8 cellular contexts compared by ENCODE assay signal in genomic region chr15:67839929-67840746, GRCh38. TPM values are rescaled to one million over a fixed set of nuclear protein-coding genes. Genes with fewer than 3 reads are reported as not detected.
DNase-seq lines count a peak whose midpoint lies in the region; FAIRE-seq and TF ChIP-seq lines count a peak whose summit lies in the region.

Gene RNU6-1 (minus strand): TSS chr15:67840045.

- no peaks in the 10 kb centered on the region for H3K9me3 Mint-ChIP-seq in activated naive CD4-positive, alpha-beta T cell treated with anti-CD3 and anti-CD28 coated beads, Interleukin-2, amount 10 ng/mL, durations not matched to agents 7 days and 5 days

- H3K27me3 Mint-ChIP-seq in activated naive CD4-positive, alpha-beta T cell treated with anti-CD3 and anti-CD28 coated beads, Interleukin-2, amount 10 ng/mL, durations not matched to agents 7 days and 5 days: peaks cover 47% of the 10 kb centered on the region

- H3K4me3 ChIP-seq in HFF-Myc (replicated peaks; ENCODE audit: low read depth, low read length) (peak within 1 kb of the TSS; percentile 67), neutrophil (ENCODE audit: low read depth in 1 of 2, low read length in 1 of 2) (peak within 1 kb of the TSS; percentile 77 to 88)

- peaks cover 1% of the 10 kb centered on the region for H3K36me3 Mint-ChIP-seq in activated naive CD4-positive, alpha-beta T cell treated with anti-CD3 and anti-CD28 coated beads, Interleukin-2, amount 10 ng/mL, durations not matched to agents 7 days and 5 days

- no peaks in the 10 kb centered on the region for H3K36me3 ChIP-seq in neutrophil

- H3K9me3 ChIP-seq in neutrophil: no peaks in the 10 kb centered on the region

- peaks cover 49 to 58% of the 10 kb centered on the region in 2 experiments for H3K4me1 ChIP-seq in neutrophil (ENCODE audit: control insufficient read depth in 1 of 2, insufficient read depth in 1 of 2, low read depth in 1 of 2, low read length in 1 of 2)

- FAIRE-seq in frontal cortex (lab: Jason Lieb, UNC): peak; percentile 64

- peak within 1 kb of the TSS; percentile 81 for H3K4me3 Mint-ChIP-seq in activated naive CD4-positive, alpha-beta T cell treated with anti-CD3 and anti-CD28 coated beads, Interleukin-2, amount 10 ng/mL, durations not matched to agents 7 days and 5 days

- TF ChIP-seq CTCF in HFF-Myc (IDR thresholded peaks at IDR 0.05; ENCODE audit: low read depth, low read length, missing control alignments) (no peak), neutrophil (IDR thresholded peaks at IDR 0.05) (peak; percentile 18)

- in situ Hi-C loops in SK-MEL-5 (cut with HindIII; ENCODE audit: low pct_unique_long_range_greater_than_20kb, low sequenced_read_pairs): no loop called here

- peak within 1 kb of the TSS; percentile 96 for H3K27ac Mint-ChIP-seq in activated naive CD4-positive, alpha-beta T cell treated with anti-CD3 and anti-CD28 coated beads, Interleukin-2, amount 10 ng/mL, durations not matched to agents 7 days and 5 days

- peak within 1 kb of the TSS; percentile 93 for H3K27ac ChIP-seq in neutrophil
- H3K27ac ChIP-seq in substantia nigra (ENCODE audit: low read depth, low read length, poor library complexity, severe bottlenecking): peak within 1 kb of the TSS; percentile 92

- CTCF ChIA-PET in activated naive CD4-positive, alpha-beta T cell treated with anti-CD3 and anti-CD28 coated beads, Interleukin-2, amount 10 ng/mL, durations not matched to agents 7 days and 5 days (lab: Charles Lee): interaction anchor here (1.5 kb wide), 1 partner anchor 390 kb away, joined by 6 read pairs; the partner anchor contains the start of gene CLN6

- peak; percentile 96 for DNase-seq in GM03348 (ENCODE audit: low spot score)
- peak; percentile 79 for DNase-seq in HFF-Myc (ENCODE audit: extremely low read depth, low read depth)
- peak; percentile 97 for DNase-seq in NAMALWA (ENCODE audit: low spot score)
- peak; percentile 90 for DNase-seq in SK-MEL-5 (ENCODE audit: low read depth, low spot score)
- DNase-seq in activated naive CD4-positive, alpha-beta T cell treated with anti-CD3 and anti-CD28 coated beads, Interleukin-2, amount 10 ng/mL, durations not matched to agents 7 days and 5 days: peak; percentile 97
- peak; percentile 90 to 92 for DNase-seq in frontal cortex (ENCODE audit: low spot score in 2 of 2)
- peak; percentile 44 to 95 (median 86) for DNase-seq in substantia nigra (lab: John Stamatoyannopoulos, UW)

- peaks cover 46% of the 10 kb centered on the region for H3K4me1 Mint-ChIP-seq in activated naive CD4-positive, alpha-beta T cell treated with anti-CD3 and anti-CD28 coated beads, Interleukin-2, amount 10 ng/mL, durations not matched to agents 7 days and 5 days

- peaks cover 14% of the 10 kb centered on the region for H3K27me3 ChIP-seq in neutrophil

RNA-seq across cellular contexts. Expression of gene RNU6-1, which starts in this region (rescaled TPM):
- not detected in 2 replicates for total RNA-seq in SK-MEL-5 (2014; rRNA removed; shearing (Covaris generic))
- not detected in 2 replicates for polyA plus RNA-seq in SK-MEL-5 (2015; cell fraction: cytosol; rRNA removed)
- polyA plus RNA-seq in SK-MEL-5 (2015; cell fraction: nucleus; rRNA removed): not detected in 2 replicates
- total RNA-seq in frontal cortex: not detected

Comparison
In these comparisons a context has a peak if more than half of its experiments do, and no peak if none do; other contexts are left out.
1. Peak in every context shown above with its lines: DNase-seq, H3K4me3 ChIP-seq and H3K27ac ChIP-seq.
2. Peak in DNase-seq in SK-MEL-5; RNA of the gene not detected or under 1 TPM.
3. Peak in DNase-seq in frontal cortex; RNA of the gene not detected or under 1 TPM.